In genomic region chr5:146940295-146940694, GRCh38 we compare ENCODE assay signal across 15 cellular contexts.
DNase-seq lines count a peak whose midpoint lies in the region; ATAC-seq, FAIRE-seq and TF ChIP-seq lines count a peak whose summit lies in the region.
"Had no signal": no experiment of that assay in that cellular context is flagged by ENCODE, and none has a peak within 500 bp of the region (broad histone marks: within the 10 kb centered on the region; RNA-seq: fewer than 3 reads in every experiment).

No MANE protein-coding gene starts in this region.

- in situ Hi-C loops in GM13976 (cut with MboI; ENCODE audit: low sequenced_read_pairs, unreplicated experiment): no loop called here

- no peaks in the 10 kb centered on the region for H3K9me3 ChIP-seq in kidney (ENCODE audit: control insufficient read depth in 1 of 2, low read length in 2 of 2)
- H3K9me3 ChIP-seq: HAP-1 had no signal

- intact Hi-C loops in kidney (cut with DNase I): no loop called here

- no peak for ATAC-seq in GM18511 (IDR thresholded peaks at IDR 0.05; ENCODE audit: unreplicated experiment)
- ATAC-seq: CD8-positive, alpha-beta T cell had no signal

- H3K36me3 ChIP-seq in kidney (ENCODE audit: control insufficient read depth in 1 of 2, insufficient read depth in 2 of 2, low read length in 2 of 2): no peaks in the 10 kb centered on the region
- H3K36me3 ChIP-seq: HAP-1 had no signal

- no peak for FAIRE-seq in kidney (lab: Jason Lieb, UNC)
- FAIRE-seq: D721Med, GM19239, H1 had no signal

- no peak overlapping the region for H3K27ac ChIP-seq in kidney (ENCODE audit: low read depth in 2 of 2, low read length in 2 of 2)
- H3K27ac ChIP-seq: HL-60 had no signal

- DNase-seq in NCI-H446 (lab: John Stamatoyannopoulos, UW) (peak; percentile 19 to 77), cerebellar cortex (ENCODE audit: low spot score) (peak; percentile 56), pons (ENCODE audit: low spot score) (peak; percentile 15), GM13976 (ENCODE audit: low spot score) (no peak), kidney (no peak)
- DNase-seq: CD8-positive, alpha-beta T cell; COR-L47; DMS53; HFFc6 had no signal

- H3K4me1 ChIP-seq in kidney (ENCODE audit: control insufficient read depth in 1 of 2, insufficient read depth in 1 of 2, low read depth in 1 of 2, low read length in 2 of 2): no peaks in the 10 kb centered on the region

- H3K9ac ChIP-seq in kidney (ENCODE audit: low read length in 2 of 2): no peak overlapping the region

- TF ChIP-seq CTCF in GM13976 (IDR thresholded peaks at IDR 0.05; ENCODE audit: borderline replicate concordance, control extremely low read depth, extremely low read depth, insufficient read depth, missing control alignments) (no peak), kidney (IDR thresholded peaks at IDR 0.05; ENCODE audit: borderline replicate concordance, extremely low read depth, insufficient read depth) (no peak)

- no peak overlapping the region for H3K4me3 ChIP-seq in kidney (ENCODE audit: low read length in 2 of 2)
- H3K4me3 ChIP-seq: HAP-1 had no signal

Comparison
In these comparisons a context has a peak if more than half of its experiments do, and no peak if none do; other contexts are left out.
1. DNase-seq: peak in NCI-H446 (2 of 2), cerebellar cortex (single experiment) and pons (single experiment); none in GM13976 (single experiment) and kidney (single experiment).